8 cellular contexts compared by ENCODE assay signal in the genomic region with DNA sequence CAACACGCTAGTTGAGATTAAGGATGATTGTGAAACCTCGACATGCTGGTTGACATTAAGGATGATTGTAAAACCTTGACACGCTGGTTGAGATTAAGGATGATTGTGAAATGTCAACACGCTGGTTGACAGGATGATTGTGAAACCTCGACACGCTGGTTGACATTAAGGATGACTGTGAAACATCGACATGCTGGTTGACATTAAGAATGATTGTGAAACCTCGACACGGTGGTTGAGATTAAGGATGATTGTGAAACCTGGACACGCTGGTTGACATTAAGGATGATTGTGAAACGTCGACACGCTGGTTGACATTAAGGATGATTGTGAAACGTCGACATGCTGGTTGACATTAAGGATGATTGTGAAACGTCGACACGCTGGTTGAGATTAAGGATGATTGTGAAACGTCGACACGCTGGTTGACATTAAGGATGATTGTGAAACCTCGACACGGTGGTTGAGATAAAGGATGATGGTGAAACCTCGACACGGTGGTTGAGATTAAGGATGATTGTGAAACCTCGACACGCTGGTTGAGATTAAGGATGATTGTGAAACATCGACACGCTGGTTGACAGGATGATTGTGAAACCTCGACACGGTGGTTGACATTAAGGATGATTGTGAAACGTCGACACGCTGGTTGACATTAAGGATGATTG. TPM values are rescaled to one million over a fixed set of nuclear protein-coding genes. Genes with fewer than 3 reads are reported as not detected.
DNase-seq lines count a peak whose midpoint lies in the region; ATAC-seq, FAIRE-seq and TF ChIP-seq lines count a peak whose summit lies in the region.
"Not testable (repeated sequence)": the region's sequence is repeated elsewhere in the genome, so short reads cannot be mapped to it uniquely, and the experiment has no call there.

No MANE protein-coding gene starts in this region.

- not testable (repeated sequence) for H3K79me1 ChIP-seq in IMR-90 (ENCODE audit: low read depth in 1 of 2, low read length in 2 of 2); H1 (ENCODE audit: low read depth, low read length)

- H3K4ac ChIP-seq in IMR-90 (ENCODE audit: low read depth, low read length); H1 (replicated peaks; ENCODE audit: insufficient read length, low read depth, low read length): not testable (repeated sequence)

- not testable (repeated sequence) for H4K5ac ChIP-seq in IMR-90 (ENCODE audit: low read depth, low read length); H1 (ENCODE audit: insufficient read length, low read depth, low read length)

- dilution Hi-C loops in IMR-90 (cut with HindIII; ENCODE audit: low sequenced_read_pairs, unreplicated experiment), result not testable (repeated sequence)

- H3K23ac ChIP-seq in IMR-90 (ENCODE audit: low read depth, low read length); H1 (ENCODE audit: insufficient read length): not testable (repeated sequence)

- not testable (repeated sequence) for TF ChIP-seq CTCF in A549 (IDR thresholded peaks at IDR 0.05); IMR-90 (conservative IDR thresholded peaks at IDR 0.05; ENCODE audit: low read depth, low read length); K562 (IDR thresholded peaks at IDR 0.05 in 2 of 3, conservative IDR thresholded peaks at IDR 0.05 in 1 of 3; ENCODE audit: insufficient read depth in 2 of 3, low read depth in 1 of 3, low read length in 3 of 3); H1 (IDR thresholded peaks at IDR 0.05; ENCODE audit: control extremely low read depth in 1 of 3, insufficient read depth in 1 of 3, low read depth in 1 of 3, low read length in 3 of 3); fibroblast of pulmonary artery (IDR thresholded peaks at IDR 0.05; ENCODE audit: low read length, missing control alignments); HepG2 (CRISPR knock-in tag; IDR thresholded peaks at IDR 0.05)

- intact Hi-C loops in IMR-90 (cut with micrococcal nuclease); K562 (cut with micrococcal nuclease); HepG2 (cut with micrococcal nuclease; ENCODE audit: unreplicated experiment): not testable (repeated sequence)

- not testable (repeated sequence) for H2AK9ac ChIP-seq in IMR-90 (replicated peaks; ENCODE audit: low read depth, low read length, poor library complexity)

- not testable (repeated sequence) for H2BK12ac ChIP-seq in H1 (ENCODE audit: low read depth, low read length)

- not testable (repeated sequence) for H3K56ac ChIP-seq in IMR-90 (ENCODE audit: extremely low read depth, insufficient read depth, low read length); H1 (replicated peaks; ENCODE audit: insufficient read length, low read depth, low read length)

- TF ChIP-seq POLR2A in A549 (IDR thresholded peaks at IDR 0.05; ENCODE audit: low read length); IMR-90 (IDR thresholded peaks at IDR 0.05; ENCODE audit: low read depth, low read length); K562 (conservative IDR thresholded peaks at IDR 0.05); H1 (IDR thresholded peaks at IDR 0.05; ENCODE audit: control extremely low read depth in 1 of 2, low read depth in 2 of 2, low read length in 2 of 2); HepG2 (IDR thresholded peaks at IDR 0.05; ENCODE audit: insufficient read depth in 1 of 2, low read depth in 2 of 2, low read length in 2 of 2): not testable (repeated sequence)

- H3K14ac ChIP-seq in IMR-90 (replicated peaks; ENCODE audit: low read depth, low read length); H1 (ENCODE audit: insufficient read length): not testable (repeated sequence)

- TF ChIP-seq RAD21 in A549 (conservative IDR thresholded peaks at IDR 0.05 in 1 of 2, IDR thresholded peaks at IDR 0.05 in 1 of 2); IMR-90 (IDR thresholded peaks at IDR 0.05; ENCODE audit: low read length); K562 (CRISPR knock-in tag; conservative IDR thresholded peaks at IDR 0.05 in 1 of 2, IDR thresholded peaks at IDR 0.05 in 1 of 2); H1 (IDR thresholded peaks at IDR 0.05 in 1 of 2, conservative IDR thresholded peaks at IDR 0.05 in 1 of 2; ENCODE audit: low read depth in 2 of 2, low read length in 2 of 2); HepG2 (CRISPR knock-in tag; IDR thresholded peaks at IDR 0.05): not testable (repeated sequence)

- POLR2A ChIA-PET in A549 (lab: Yijun Ruan, JAX); IMR-90 (lab: Charles Lee; ENCODE audit: unreplicated experiment); K562 (lab: Yijun Ruan, JAX); H1 (lab: Charles Lee; ENCODE audit: partially characterized antibody); HepG2 (lab: Yijun Ruan, JAX): not testable (repeated sequence)

- H2AK5ac ChIP-seq in IMR-90 (ENCODE audit: low read depth, low read length); H1 (ENCODE audit: low read depth, low read length): not testable (repeated sequence)

- not testable (repeated sequence) for H3K9ac ChIP-seq in IMR-90 (ENCODE audit: low read depth, low read length); adipocyte (ENCODE audit: low read length); K562 (ENCODE audit: insufficient read depth in 1 of 2, low read depth in 2 of 2, low read length in 2 of 2); H1 (replicated peaks in 1 of 4; ENCODE audit: extremely low read depth in 1 of 4, low read depth in 3 of 4, low read length in 3 of 4); HepG2 (ENCODE audit: insufficient read depth, low read depth, low read length)

- in situ Hi-C loops in IMR-90 (cut with MboI; ENCODE audit: low sequenced_read_pairs); K562 (cut with MboI); HepG2 (cut with HindIII; ENCODE audit: extremely low pct_ligation_motif_present, low pct_unique_long_range_greater_than_20kb): not testable (repeated sequence)

- peaks cover 12% of the 10 kb centered on the region; the same call in 2 of the 3 replicates for H3K9me3 ChIP-seq in A549
- H3K9me3 ChIP-seq in IMR-90 (ENCODE audit: control insufficient read depth, insufficient read depth, low read length); adipocyte (ENCODE audit: control insufficient read depth, low read length): not testable (repeated sequence)
- H3K9me3 ChIP-seq in K562 (replicated peaks; ENCODE audit: control insufficient read depth, insufficient read depth, low read depth, low read length), result peaks cover 14% of the 10 kb centered on the region
- H3K9me3 ChIP-seq in H1 (ENCODE audit: insufficient read depth in 2 of 2, low read depth in 1 of 2, low read length in 1 of 2), result peaks cover 13 to 14% of the 10 kb centered on the region in 2 experiments
- H3K9me3 ChIP-seq in HepG2 (ENCODE audit: low read length), result peaks cover 18% of the 10 kb centered on the region

- not testable (repeated sequence) for H3K4me2 ChIP-seq in A549; IMR-90 (ENCODE audit: low read depth, low read length); K562 (ENCODE audit: insufficient read depth, low read length); H1 (ENCODE audit: insufficient read depth in 1 of 2, low read depth in 2 of 2, low read length in 2 of 2); HepG2 (ENCODE audit: low read depth, low read length)

- H2AFZ ChIP-seq in IMR-90 (replicated peaks; ENCODE audit: low read length, poor library complexity); K562 (ENCODE audit: low read depth, low read length); H1 (ENCODE audit: low read length); HepG2 (ENCODE audit: low read length): not testable (repeated sequence)

- not testable (repeated sequence) for H4K8ac ChIP-seq in IMR-90 (ENCODE audit: low read depth in 2 of 2, low read length in 2 of 2); H1 (ENCODE audit: extremely low read depth, insufficient read depth, low read length)

- TF ChIP-seq EP300 in A549 (IDR thresholded peaks at IDR 0.05); K562 (IDR thresholded peaks at IDR 0.05; ENCODE audit: low read length); H1 (IDR thresholded peaks at IDR 0.05; ENCODE audit: borderline replicate concordance in 1 of 2, low read depth in 2 of 2, low read length in 2 of 2); HepG2 (IDR thresholded peaks at IDR 0.05; ENCODE audit: low read depth in 2 of 2, low read length in 2 of 2); HepG2 (CRISPR knock-in tag; IDR thresholded peaks at IDR 0.05; ENCODE audit: borderline replicate concordance): not testable (repeated sequence)

- not testable (repeated sequence) for H3K4me1 ChIP-seq in A549; IMR-90 (ENCODE audit: control insufficient read depth, insufficient read depth, low read length); adipocyte (ENCODE audit: control insufficient read depth, insufficient read depth, low read length); K562 (replicated peaks in 1 of 2; ENCODE audit: control insufficient read depth in 2 of 2, insufficient read depth in 2 of 2, low read length in 2 of 2); H1 (replicated peaks in 1 of 4; ENCODE audit: control insufficient read depth in 3 of 4, insufficient read depth in 4 of 4, low read length in 3 of 4)
- peaks cover 15% of the 10 kb centered on the region for H3K4me1 ChIP-seq in HepG2 (ENCODE audit: insufficient read depth, low read length)

- H3K36me3 ChIP-seq in IMR-90 (ENCODE audit: control insufficient read depth, insufficient read depth, low read length) (peaks cover 22% of the 10 kb centered on the region), adipocyte (ENCODE audit: control insufficient read depth, insufficient read depth, low read length, severe bottlenecking) (peaks cover 57% of the 10 kb centered on the region), K562 (ENCODE audit: control insufficient read depth, insufficient read depth, low read length) (peaks cover 73% of the 10 kb centered on the region), H1 (ENCODE audit: control insufficient read depth in 2 of 4, insufficient read depth in 4 of 4, low read length in 3 of 4) (peaks cover 3 to 37% (median 26%) of the 10 kb centered on the region in 4 experiments; a peak in 7 of 8 replicates), HepG2 (replicated peaks in 1 of 2; ENCODE audit: control insufficient read depth in 1 of 2, insufficient read depth in 2 of 2, low read length in 2 of 2) (peaks cover 0 to 30% of the 10 kb centered on the region in 2 experiments; a peak in 3 of 5 replicates)

- H2BK15ac ChIP-seq in IMR-90 (ENCODE audit: low read depth, low read length); H1 (ENCODE audit: low read length): not testable (repeated sequence)

- H3K4me3 ChIP-seq in A549; IMR-90 (ENCODE audit: insufficient read depth, low read depth, low read length); adipocyte (ENCODE audit: low read length); K562; H1 (ENCODE audit: extremely low read depth in 1 of 4, insufficient read depth in 2 of 4, low read depth in 3 of 4, low read length in 4 of 4); fibroblast of pulmonary artery (replicated peaks; ENCODE audit: low read depth, low read length); HepG2 (replicated peaks in 1 of 3; ENCODE audit: insufficient read depth in 1 of 3, low read depth in 2 of 3, low read length in 3 of 3): not testable (repeated sequence)

- H3K79me2 ChIP-seq in K562 (ENCODE audit: control insufficient read depth, insufficient read depth, low read length); H1 (ENCODE audit: control insufficient read depth in 1 of 2, insufficient read depth in 2 of 2, low read length in 2 of 2); HepG2 (ENCODE audit: insufficient read depth, low read length): not testable (repeated sequence)

- WGBS in A549 (ENCODE audit: missing lambda C conversion rate), result 86% methylated on average over 34 of the region's 34 CpGs
- WGBS in IMR-90 (ENCODE audit: extremely low coverage in 2 of 2, insufficient read length in 1 of 2), 2 experiments, result 95% methylated on average over 31 of the region's 34 CpGs; no CpG with 5 or more reads in 1 of the 2 experiments
- 88% methylated on average over 34 of the region's 34 CpGs for WGBS in K562 (ENCODE audit: insufficient coverage, low coverage, missing lambda C conversion rate)
- WGBS in H1 (ENCODE audit: extremely low coverage in 1 of 2, insufficient coverage in 1 of 2, insufficient read length in 1 of 2, insufficient replicate concordance in 2 of 2, low coverage in 1 of 2, low lambda C conversion rate in 2 of 2, missing lambda C conversion rate in 1 of 2), 2 experiments, result 90% methylated on average over 34 of the region's 34 CpGs; no CpG with 5 or more reads in 1 of the 2 experiments
- 89% methylated on average over 34 of the region's 34 CpGs for WGBS in HepG2 (ENCODE audit: low lambda C conversion rate)

- H2BK5ac ChIP-seq in IMR-90 (ENCODE audit: low read depth, low read length, poor library complexity, severe bottlenecking); H1 (ENCODE audit: low read depth, low read length): not testable (repeated sequence)

- ATAC-seq in A549; IMR-90 (ENCODE audit: low read depth); K562; HepG2: not testable (repeated sequence)

- not testable (repeated sequence) for H3K27ac ChIP-seq in A549; IMR-90 (ENCODE audit: insufficient read depth, low read length); K562 (ENCODE audit: extremely low read depth, low read depth, low read length); H1 (ENCODE audit: low read depth, low read length); HepG2 (ENCODE audit: extremely low read length, insufficient read depth, low read length)

- H3K23me2 ChIP-seq in H1 (ENCODE audit: low read depth, low read length), result not testable (repeated sequence)

- not testable (repeated sequence) for H3K9me1 ChIP-seq in IMR-90 (ENCODE audit: insufficient read depth, low read length); K562 (ENCODE audit: control insufficient read depth, insufficient read depth, low read length)

- not testable (repeated sequence) for H3K18ac ChIP-seq in IMR-90 (ENCODE audit: low read depth, low read length); H1 (ENCODE audit: extremely low read depth, low read length)

- FAIRE-seq in A549 (lab: Jason Lieb, UNC) (peak; percentile 51), K562 (lab: Jason Lieb, UNC) (peak; percentile 44), H1 (lab: Jason Lieb, UNC) (peak; percentile 97), HepG2 (lab: Jason Lieb, UNC) (peak; percentile 66), urothelium cell line (lab: Jason Lieb, UNC) (peak; percentile 52)

- BruUV-seq in IMR-90 (replicated peaks; lab: Mats Ljungman, UMichigan); K562 (replicated peaks; lab: Mats Ljungman, UMichigan); HepG2 (replicated peaks; lab: Mats Ljungman, UMichigan): not testable (repeated sequence)

- H3K27me3 ChIP-seq in IMR-90 (ENCODE audit: control insufficient read depth, insufficient read depth, low read length); adipocyte (replicated peaks; ENCODE audit: control insufficient read depth, insufficient read depth, low read length); K562 (ENCODE audit: control insufficient read depth in 2 of 2, insufficient read depth in 2 of 2, low read length in 2 of 2); H1 (replicated peaks in 1 of 4; ENCODE audit: control insufficient read depth in 3 of 4, extremely low read depth in 1 of 4, insufficient read depth in 3 of 4, low read length in 3 of 4); HepG2 (ENCODE audit: control insufficient read depth in 1 of 2, insufficient read depth in 2 of 2, low read length in 2 of 2): not testable (repeated sequence)

- not testable (repeated sequence) for DNase-seq in A549 (ENCODE audit: low read depth in 1 of 2, low spot score in 1 of 2); IMR-90; K562 (ENCODE audit: extremely low read depth in 1 of 4, low spot score in 3 of 4); H1 (ENCODE audit: low read depth in 1 of 2, low spot score in 2 of 2); HepG2 (ENCODE audit: low spot score); urothelium cell line (ENCODE audit: low spot score)
- DNase-seq in adipocyte (ENCODE audit: low read depth) (peak; percentile 3), fibroblast of pulmonary artery (ENCODE audit: low read depth) (peak; percentile 4)

- not testable (repeated sequence) for H2BK20ac ChIP-seq in IMR-90 (ENCODE audit: low read depth, low read length); H1 (ENCODE audit: low read length)

- H4K91ac ChIP-seq in IMR-90 (ENCODE audit: insufficient read depth, low read depth, low read length); H1 (replicated peaks; ENCODE audit: insufficient read length, low read length): not testable (repeated sequence)

- H2BK120ac ChIP-seq in IMR-90 (ENCODE audit: low read depth, low read length); H1 (replicated peaks; ENCODE audit: low read depth, low read length): not testable (repeated sequence)

- H4K20me1 ChIP-seq in IMR-90 (ENCODE audit: insufficient read depth, low read length); K562 (replicated peaks; ENCODE audit: control insufficient read depth, insufficient read depth, low read length); H1 (replicated peaks in 1 of 2; ENCODE audit: control insufficient read depth in 1 of 2, insufficient read depth in 2 of 2, low read length in 2 of 2); HepG2 (ENCODE audit: insufficient read depth, low read length): not testable (repeated sequence)

- CTCF ChIA-PET in A549 (lab: Yijun Ruan, JAX), result interaction anchor here (1.5 kb wide), 1 partner anchor 62 kb away, joined by 5 read pairs; no protein-coding TSS in a partner anchor
- CTCF ChIA-PET in IMR-90 (lab: Yijun Ruan, JAX), result interaction anchor here (1.0 kb wide), 1 partner anchor 219 kb away, joined by 4 read pairs; no protein-coding TSS in a partner anchor
- CTCF ChIA-PET in K562 (lab: Yijun Ruan, JAX; ENCODE audit: low intra/inter-chr PET ratio); H1 (lab: Charles Lee; ENCODE audit: partially characterized antibody); HepG2 (lab: Yijun Ruan, JAX; ENCODE audit: low intra/inter-chr PET ratio, low total read pairs): not testable (repeated sequence)

RNA-seq across cellular contexts. Expression of a gene that starts 58.8 kb away (rescaled TPM):
- 10.6 and 17.4 TPM in 2 replicates for polyA plus RNA-seq in A549 (2011; rRNA removed)
- polyA plus RNA-seq in A549 (2012; cell fraction: cytosol; rRNA removed), result 11.0 and 11.8 TPM in 2 replicates
- 41.8 and 42.7 TPM in 2 replicates for polyA plus RNA-seq in A549 (2012; cell fraction: nucleus; rRNA removed)
- 8.7 to 10.0 TPM (median 9.1 TPM) in 3 replicates for polyA plus RNA-seq in A549 (2017; fragmentation: RNase III; extraction: RNeasy Plus Mini Kit Qiagen cat#74134 plus additional on column Dnase treatment)
- polyA minus RNA-seq in A549 (2011; rRNA and poly(A)+ RNA removed), result 5.8 and 7.5 TPM in 2 replicates
- total RNA-seq in IMR-90 (2012; rRNA removed), result 3.9 and 4.5 TPM in 2 replicates
- 11.5 and 14.4 TPM in 2 replicates for polyA plus RNA-seq in IMR-90 (2012; rRNA removed)
- polyA plus RNA-seq in IMR-90 (2012; cell fraction: cytosol; rRNA removed), result 11.2 and 11.9 TPM in 2 replicates
- 34.1 and 83.0 TPM in 2 replicates for polyA plus RNA-seq in IMR-90 (2012; cell fraction: nucleus; rRNA removed; ENCODE audit: low replicate concordance)
- total RNA-seq in K562 (2011; cell fraction: chromatin; rRNA removed; ENCODE audit: low replicate concordance), result 95.4 and 308 TPM in 2 replicates
- total RNA-seq in K562 (2011; cell fraction: nucleolus; rRNA removed), result 44.7 and 52.6 TPM in 2 replicates
- 111 and 142 TPM in 2 replicates for total RNA-seq in K562 (2011; cell fraction: nucleoplasm; rRNA removed)
- total RNA-seq in K562 (2014; rRNA removed), result 24.7 and 28.3 TPM in 2 replicates
- total RNA-seq in K562 (2014; rRNA removed; fragmentation: Illumina TruSeq; extraction: Trizol), result 21.9 and 24.0 TPM in 2 replicates
- total RNA-seq in K562 (2015; rRNA removed; fragmentation: Illumina TruSeq; extraction: Trizol), result 17.7 and 20.6 TPM in 2 replicates
- 23.1 and 27.1 TPM in 2 replicates for total RNA-seq in K562 (2021)
- 33.3 and 37.9 TPM in 2 replicates for polyA plus RNA-seq in K562 (2011; rRNA removed)
- 44.5 and 61.9 TPM in 2 replicates for polyA plus RNA-seq in K562 (2011; cell fraction: cytosol; rRNA removed)
- 138 and 267 TPM in 2 replicates for polyA plus RNA-seq in K562 (2011; cell fraction: nucleus; rRNA removed)
- polyA plus RNA-seq in K562 (2012), result 27.1 and 46.7 TPM in 2 replicates
- polyA plus RNA-seq in K562 (2014; fragmentation: Illumina TruSeq; extraction: Trizol), result 20.3 and 36.5 TPM in 2 replicates
- 1 to 10 TPM; 1.3 to 1.6 TPM for polyA plus RNA-seq in K562 (2014; fragmentation: Nextera tagmentation; extraction: Ambion mirVana)
- 39.3 and 42.5 TPM in 2 replicates for polyA plus RNA-seq in K562 (2014; rRNA removed)
- 42.0 and 45.1 TPM in 2 replicates for polyA minus RNA-seq in K562 (2011; rRNA and poly(A)+ RNA removed)
- 20.7 and 21.2 TPM in 2 replicates for polyA minus RNA-seq in K562 (2011; cell fraction: cytosol; rRNA and poly(A)+ RNA removed)
- polyA minus RNA-seq in K562 (2011; cell fraction: nucleus; rRNA and poly(A)+ RNA removed), result 40.8 and 41.6 TPM in 2 replicates
- total RNA-seq in H1 (2021; fragmentation: NEBNext Ultra II Directional; extraction: Animal tissue kit (Norgen Biotek cat#: 25700)), result 13.1 and 15.9 TPM in 2 replicates
- 28.6 and 29.2 TPM in 2 replicates for polyA plus RNA-seq in H1 (2011; rRNA removed)
- polyA plus RNA-seq in H1 (2011; cell fraction: cytosol; rRNA removed), result 27.6 TPM
- polyA plus RNA-seq in H1 (2011; cell fraction: nucleus; rRNA removed), result 64.2 TPM
- 15.2 to 20.9 TPM (median 17.5 TPM) in 4 replicates for polyA plus RNA-seq in H1 (2012, experiment 1 of 2)
- 1.8 TPM for polyA plus RNA-seq in H1 (2012, experiment 2 of 2)
- polyA plus RNA-seq in H1 (2013, experiment 1 of 2), result 12.5 TPM
- polyA plus RNA-seq in H1 (2013, experiment 2 of 2), result 9.2 TPM
- polyA minus RNA-seq in H1 (2011; rRNA and poly(A)+ RNA removed), result 11.8 and 15.3 TPM in 2 replicates
- 10.3 TPM for polyA minus RNA-seq in H1 (2011; cell fraction: cytosol; rRNA and poly(A)+ RNA removed)
- 18.0 TPM for polyA minus RNA-seq in H1 (2011; cell fraction: nucleus; rRNA and poly(A)+ RNA removed)
- 3.4 and 4.9 TPM in 2 replicates for total RNA-seq in HepG2 (2016; rRNA removed; fragmentation: Illumina TruSeq; extraction: Trizol)
- 11.3 and 18.9 TPM in 2 replicates for total RNA-seq in HepG2 (2016; cell fraction: cytosol; rRNA removed; fragmentation: Illumina TruSeq; extraction: Trizol; ENCODE audit: low read depth)
- 3.1 and 3.9 TPM in 2 replicates for total RNA-seq in HepG2 (2016; cell fraction: insoluble cytoplasmic fraction; rRNA removed; fragmentation: Illumina TruSeq; extraction: Trizol)
- 4.8 and 9.2 TPM in 2 replicates for total RNA-seq in HepG2 (2016; cell fraction: membrane; rRNA removed; fragmentation: Illumina TruSeq; extraction: Trizol)
- total RNA-seq in HepG2 (2016; cell fraction: nucleus; rRNA removed; fragmentation: Illumina TruSeq; extraction: Trizol), result 3.6 and 5.0 TPM in 2 replicates
- polyA plus RNA-seq in HepG2 (2011; rRNA removed), result 8.6 and 9.1 TPM in 2 replicates
- polyA plus RNA-seq in HepG2 (2011; cell fraction: cytosol; rRNA removed), result 5.3 and 9.7 TPM in 2 replicates
- 24.5 and 26.0 TPM in 2 replicates for polyA plus RNA-seq in HepG2 (2011; cell fraction: nucleus; rRNA removed)
- polyA plus RNA-seq in HepG2 (2012), result 4.3 and 5.5 TPM in 2 replicates
- 0.75 and 0.90 TPM in 2 replicates for polyA plus RNA-seq in HepG2 (2016; cell fraction: cytosol; fragmentation: Illumina TruSeq; extraction: Trizol; ENCODE audit: low read depth)
- polyA plus RNA-seq in HepG2 (2016; cell fraction: insoluble cytoplasmic fraction; fragmentation: Illumina TruSeq; extraction: Trizol; ENCODE audit: low read depth), result 3.5 and 4.2 TPM in 2 replicates
- 0.78 and 0.89 TPM in 2 replicates for polyA plus RNA-seq in HepG2 (2016; cell fraction: membrane; fragmentation: Illumina TruSeq; extraction: Trizol; ENCODE audit: low read depth)
- 9.9 and 10.3 TPM in 2 replicates for polyA plus RNA-seq in HepG2 (2016; cell fraction: nucleus; fragmentation: Illumina TruSeq; extraction: Trizol; ENCODE audit: insufficient read depth, low read depth)
- 3.9 and 5.9 TPM in 2 replicates for polyA minus RNA-seq in HepG2 (2011; rRNA and poly(A)+ RNA removed; ENCODE audit: low replicate concordance)
- polyA minus RNA-seq in HepG2 (2011; cell fraction: cytosol; rRNA and poly(A)+ RNA removed), result 1.9 and 2.6 TPM in 2 replicates
- 8.8 and 11.6 TPM in 2 replicates for polyA minus RNA-seq in HepG2 (2011; cell fraction: nucleus; rRNA and poly(A)+ RNA removed)
